ENCODE assay signal across 1 cellular context in the genomic region with DNA sequence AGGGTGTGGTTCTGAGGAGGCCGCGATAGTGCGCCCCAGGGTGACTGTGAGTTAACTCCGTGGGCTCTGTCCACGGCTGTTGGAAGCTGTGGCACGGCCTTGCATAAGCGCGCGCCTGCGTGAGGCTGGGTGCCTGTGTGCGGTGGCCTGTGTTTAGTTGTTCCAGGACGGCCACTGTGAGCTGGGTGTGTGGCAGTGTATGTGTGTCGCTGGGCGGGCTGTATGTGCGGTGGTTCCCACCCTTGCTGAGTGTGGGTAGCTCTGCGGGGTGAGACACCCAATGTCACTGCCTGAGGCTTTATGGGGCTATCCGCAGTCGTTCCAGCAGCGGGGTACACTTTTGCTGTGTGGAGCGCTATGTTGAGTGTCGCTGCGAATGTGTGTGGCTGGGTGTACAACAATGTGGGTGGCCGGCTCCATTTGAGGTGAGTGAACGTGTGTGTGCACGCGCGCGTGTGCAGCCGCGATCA.
TF ChIP-seq lines count a peak whose summit lies in the region.

No MANE protein-coding gene starts in this region.

TF ChIP-seq in K562, 482 proteins besides CTCF, POLR2A, EP300 and RAD21 (continued from another document and continues in another):
- TF ChIP-seq FOXA3 (CRISPR knock-in tag; conservative IDR thresholded peaks at IDR 0.05 in 1 of 2, IDR thresholded peaks at IDR 0.05 in 1 of 2) (0 out of 4 replicates have a peak, but pooled peaks of 1 of the 2 experiments have one; percentile 4), ZKSCAN8 (CRISPR knock-in tag; IDR thresholded peaks at IDR 0.05) (no peak), HCFC1 (IDR thresholded peaks at IDR 0.05; ENCODE audit: low read depth, low read length) (no peak), DNMT1 (IDR thresholded peaks at IDR 0.05) (no peak), SMAD4 (CRISPR knock-in tag; conservative IDR thresholded peaks at IDR 0.05) (peak; percentile 34; the same call in 1 of the 2 replicates), FOXK2 (conservative IDR thresholded peaks at IDR 0.05 in 1 of 2, IDR thresholded peaks at IDR 0.05 in 1 of 2; ENCODE audit: low read depth in 2 of 2) (no peak), ZBTB33 (CRISPR knock-in tag; IDR thresholded peaks at IDR 0.05) (no peak), RCOR1 (IDR thresholded peaks at IDR 0.05; ENCODE audit: borderline replicate concordance in 1 of 2, low read depth in 2 of 2, low read length in 2 of 2) (no peak), PRMT5 (CRISPR knock-in tag; IDR thresholded peaks at IDR 0.05) (no peak), ZBTB8A (IDR thresholded peaks at IDR 0.05; ENCODE audit: partially characterized antibody) (no peak), ZNF644 (tag; IDR thresholded peaks at IDR 0.05; ENCODE audit: low read depth) (no peak), SIN3A (IDR thresholded peaks at IDR 0.05; ENCODE audit: borderline replicate concordance in 2 of 2, control insufficient read depth in 1 of 2, low read depth in 2 of 2, low read length in 2 of 2) (no peak; a peak in 2 of 4 replicates), CBX1 (IDR thresholded peaks at IDR 0.05; ENCODE audit: low read depth) (no peak), ZNF699 (CRISPR knock-in tag; IDR thresholded peaks at IDR 0.05; ENCODE audit: insufficient replicate concordance) (no peak), CHCHD3 (CRISPR knock-in tag; IDR thresholded peaks at IDR 0.05) (no peak), SPI1 (IDR thresholded peaks at IDR 0.05; ENCODE audit: borderline replicate concordance, low read depth, low read length) (no peak), MYC (IDR thresholded peaks at IDR 0.05; ENCODE audit: low read depth, low read length) (no peak; the same call in 1 of the 2 replicates), MYC (CRISPR knock-in tag; IDR thresholded peaks at IDR 0.05; ENCODE audit: borderline replicate concordance, low read depth) (no peak), YBX1 (IDR thresholded peaks at IDR 0.05) (no peak), ZNF79 (CRISPR knock-in tag; IDR thresholded peaks at IDR 0.05; ENCODE audit: low read depth) (no peak), GATAD2B (IDR thresholded peaks at IDR 0.05; ENCODE audit: borderline replicate concordance) (peak; percentile 12; the same call in 1 of the 2 replicates), ZNF398 (CRISPR knock-in tag; IDR thresholded peaks at IDR 0.05) (no peak), NR4A1 (CRISPR knock-in tag; IDR thresholded peaks at IDR 0.05) (no peak), NR4A1 (tag; IDR thresholded peaks at IDR 0.05) (no peak), ZC3H8 (IDR thresholded peaks at IDR 0.05) (no peak), SNAPC5 (CRISPR knock-in tag; IDR thresholded peaks at IDR 0.05) (no peak), SNRNP70 (optimal IDR thresholded peaks at IDR 0.05; ENCODE audit: low read depth, low read length) (no peak), RBM34 (IDR thresholded peaks at IDR 0.05; ENCODE audit: borderline replicate concordance, insufficient read depth, low read length) (no peak)
- TF ChIP-seq, protein P1, sequence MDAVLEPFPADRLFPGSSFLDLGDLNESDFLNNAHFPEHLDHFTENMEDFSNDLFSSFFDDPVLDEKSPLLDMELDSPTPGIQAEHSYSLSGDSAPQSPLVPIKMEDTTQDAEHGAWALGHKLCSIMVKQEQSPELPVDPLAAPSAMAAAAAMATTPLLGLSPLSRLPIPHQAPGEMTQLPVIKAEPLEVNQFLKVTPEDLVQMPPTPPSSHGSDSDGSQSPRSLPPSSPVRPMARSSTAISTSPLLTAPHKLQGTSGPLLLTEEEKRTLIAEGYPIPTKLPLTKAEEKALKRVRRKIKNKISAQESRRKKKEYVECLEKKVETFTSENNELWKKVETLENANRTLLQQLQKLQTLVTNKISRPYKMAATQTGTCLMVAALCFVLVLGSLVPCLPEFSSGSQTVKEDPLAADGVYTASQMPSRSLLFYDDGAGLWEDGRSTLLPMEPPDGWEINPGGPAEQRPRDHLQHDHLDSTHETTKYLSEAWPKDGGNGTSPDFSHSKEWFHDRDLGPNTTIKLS (IDR thresholded peaks at IDR 0.05; ENCODE audit: borderline replicate concordance, low read depth) = no peak
- TF ChIP-seq, protein P2, sequence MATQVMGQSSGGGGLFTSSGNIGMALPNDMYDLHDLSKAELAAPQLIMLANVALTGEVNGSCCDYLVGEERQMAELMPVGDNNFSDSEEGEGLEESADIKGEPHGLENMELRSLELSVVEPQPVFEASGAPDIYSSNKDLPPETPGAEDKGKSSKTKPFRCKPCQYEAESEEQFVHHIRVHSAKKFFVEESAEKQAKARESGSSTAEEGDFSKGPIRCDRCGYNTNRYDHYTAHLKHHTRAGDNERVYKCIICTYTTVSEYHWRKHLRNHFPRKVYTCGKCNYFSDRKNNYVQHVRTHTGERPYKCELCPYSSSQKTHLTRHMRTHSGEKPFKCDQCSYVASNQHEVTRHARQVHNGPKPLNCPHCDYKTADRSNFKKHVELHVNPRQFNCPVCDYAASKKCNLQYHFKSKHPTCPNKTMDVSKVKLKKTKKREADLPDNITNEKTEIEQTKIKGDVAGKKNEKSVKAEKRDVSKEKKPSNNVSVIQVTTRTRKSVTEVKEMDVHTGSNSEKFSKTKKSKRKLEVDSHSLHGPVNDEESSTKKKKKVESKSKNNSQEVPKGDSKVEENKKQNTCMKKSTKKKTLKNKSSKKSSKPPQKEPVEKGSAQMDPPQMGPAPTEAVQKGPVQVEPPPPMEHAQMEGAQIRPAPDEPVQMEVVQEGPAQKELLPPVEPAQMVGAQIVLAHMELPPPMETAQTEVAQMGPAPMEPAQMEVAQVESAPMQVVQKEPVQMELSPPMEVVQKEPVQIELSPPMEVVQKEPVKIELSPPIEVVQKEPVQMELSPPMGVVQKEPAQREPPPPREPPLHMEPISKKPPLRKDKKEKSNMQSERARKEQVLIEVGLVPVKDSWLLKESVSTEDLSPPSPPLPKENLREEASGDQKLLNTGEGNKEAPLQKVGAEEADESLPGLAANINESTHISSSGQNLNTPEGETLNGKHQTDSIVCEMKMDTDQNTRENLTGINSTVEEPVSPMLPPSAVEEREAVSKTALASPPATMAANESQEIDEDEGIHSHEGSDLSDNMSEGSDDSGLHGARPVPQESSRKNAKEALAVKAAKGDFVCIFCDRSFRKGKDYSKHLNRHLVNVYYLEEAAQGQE (CRISPR knock-in tag; IDR thresholded peaks at IDR 0.05; ENCODE audit: low read depth) = no peak
- TF ChIP-seq, protein P3, sequence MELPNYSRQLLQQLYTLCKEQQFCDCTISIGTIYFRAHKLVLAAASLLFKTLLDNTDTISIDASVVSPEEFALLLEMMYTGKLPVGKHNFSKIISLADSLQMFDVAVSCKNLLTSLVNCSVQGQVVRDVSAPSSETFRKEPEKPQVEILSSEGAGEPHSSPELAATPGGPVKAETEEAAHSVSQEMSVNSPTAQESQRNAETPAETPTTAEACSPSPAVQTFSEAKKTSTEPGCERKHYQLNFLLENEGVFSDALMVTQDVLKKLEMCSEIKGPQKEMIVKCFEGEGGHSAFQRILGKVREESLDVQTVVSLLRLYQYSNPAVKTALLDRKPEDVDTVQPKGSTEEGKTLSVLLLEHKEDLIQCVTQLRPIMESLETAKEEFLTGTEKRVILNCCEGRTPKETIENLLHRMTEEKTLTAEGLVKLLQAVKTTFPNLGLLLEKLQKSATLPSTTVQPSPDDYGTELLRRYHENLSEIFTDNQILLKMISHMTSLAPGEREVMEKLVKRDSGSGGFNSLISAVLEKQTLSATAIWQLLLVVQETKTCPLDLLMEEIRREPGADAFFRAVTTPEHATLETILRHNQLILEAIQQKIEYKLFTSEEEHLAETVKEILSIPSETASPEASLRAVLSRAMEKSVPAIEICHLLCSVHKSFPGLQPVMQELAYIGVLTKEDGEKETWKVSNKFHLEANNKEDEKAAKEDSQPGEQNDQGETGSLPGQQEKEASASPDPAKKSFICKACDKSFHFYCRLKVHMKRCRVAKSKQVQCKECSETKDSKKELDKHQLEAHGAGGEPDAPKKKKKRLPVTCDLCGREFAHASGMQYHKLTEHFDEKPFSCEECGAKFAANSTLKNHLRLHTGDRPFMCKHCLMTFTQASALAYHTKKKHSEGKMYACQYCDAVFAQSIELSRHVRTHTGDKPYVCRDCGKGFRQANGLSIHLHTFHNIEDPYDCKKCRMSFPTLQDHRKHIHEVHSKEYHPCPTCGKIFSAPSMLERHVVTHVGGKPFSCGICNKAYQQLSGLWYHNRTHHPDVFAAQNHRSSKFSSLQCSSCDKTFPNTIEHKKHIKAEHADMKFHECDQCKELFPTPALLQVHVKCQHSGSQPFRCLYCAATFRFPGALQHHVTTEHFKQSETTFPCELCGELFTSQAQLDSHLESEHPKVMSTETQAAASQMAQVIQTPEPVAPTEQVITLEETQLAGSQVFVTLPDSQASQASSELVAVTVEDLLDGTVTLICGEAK (IDR thresholded peaks at IDR 0.05) = peak; percentile 69
- TF ChIP-seq, protein P3 (CRISPR knock-in tag; IDR thresholded peaks at IDR 0.05) = no peak
- TF ChIP-seq, protein P4, sequence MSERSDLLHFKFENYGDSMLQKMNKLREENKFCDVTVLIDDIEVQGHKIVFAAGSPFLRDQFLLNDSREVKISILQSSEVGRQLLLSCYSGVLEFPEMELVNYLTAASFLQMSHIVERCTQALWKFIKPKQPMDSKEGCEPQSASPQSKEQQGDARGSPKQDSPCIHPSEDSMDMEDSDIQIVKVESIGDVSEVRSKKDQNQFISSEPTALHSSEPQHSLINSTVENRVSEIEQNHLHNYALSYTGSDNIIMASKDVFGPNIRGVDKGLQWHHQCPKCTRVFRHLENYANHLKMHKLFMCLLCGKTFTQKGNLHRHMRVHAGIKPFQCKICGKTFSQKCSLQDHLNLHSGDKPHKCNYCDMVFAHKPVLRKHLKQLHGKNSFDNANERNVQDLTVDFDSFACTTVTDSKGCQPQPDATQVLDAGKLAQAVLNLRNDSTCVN (CRISPR knock-in tag; IDR thresholded peaks at IDR 0.05) = no peak
